1 cellular context compared by ENCODE assay signal in the genomic region with DNA sequence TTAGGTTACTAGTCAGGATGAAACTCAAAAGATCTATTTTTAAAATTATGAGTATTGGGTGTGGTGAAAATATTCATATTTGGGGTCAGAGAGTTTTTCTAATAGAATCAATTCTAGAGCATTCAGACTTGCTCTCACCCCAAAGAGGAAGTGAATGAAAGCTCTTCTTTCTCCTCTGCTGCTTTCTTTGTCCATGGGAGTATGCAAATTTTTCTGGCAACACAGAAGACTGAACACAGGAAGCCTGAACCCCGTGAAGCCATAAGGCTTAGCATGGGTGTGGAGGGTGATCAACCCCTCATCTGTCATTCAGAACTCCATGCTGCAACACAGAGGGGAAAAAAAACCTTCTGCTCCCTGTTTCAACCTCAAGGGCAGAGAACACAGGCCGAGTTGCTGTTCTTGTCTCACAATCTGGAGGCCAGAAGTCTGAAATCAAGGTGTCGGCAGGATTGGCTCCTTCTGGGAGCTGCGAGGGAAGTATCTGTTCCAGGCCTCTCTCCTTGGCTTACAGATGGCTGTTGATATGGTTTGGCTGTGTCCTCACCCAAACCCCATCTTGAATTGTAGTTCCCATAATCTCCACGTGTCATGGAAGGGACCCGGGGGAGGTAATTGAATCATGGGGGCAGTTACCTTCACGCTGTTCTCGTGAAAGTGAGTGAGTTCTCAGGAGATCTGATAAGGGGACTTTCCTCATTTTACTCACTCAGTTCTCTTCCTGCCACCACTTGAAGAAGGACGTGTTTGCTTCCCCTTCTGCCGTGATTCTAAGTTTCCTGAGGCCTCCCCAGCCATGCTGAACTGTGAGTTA.
TF ChIP-seq lines count a peak whose summit lies in the region.

No MANE protein-coding gene starts in this region.

TF ChIP-seq in K562, 482 proteins besides CTCF, POLR2A, EP300 and RAD21 (continued from another document and continues in another):
- TF ChIP-seq, protein P1, sequence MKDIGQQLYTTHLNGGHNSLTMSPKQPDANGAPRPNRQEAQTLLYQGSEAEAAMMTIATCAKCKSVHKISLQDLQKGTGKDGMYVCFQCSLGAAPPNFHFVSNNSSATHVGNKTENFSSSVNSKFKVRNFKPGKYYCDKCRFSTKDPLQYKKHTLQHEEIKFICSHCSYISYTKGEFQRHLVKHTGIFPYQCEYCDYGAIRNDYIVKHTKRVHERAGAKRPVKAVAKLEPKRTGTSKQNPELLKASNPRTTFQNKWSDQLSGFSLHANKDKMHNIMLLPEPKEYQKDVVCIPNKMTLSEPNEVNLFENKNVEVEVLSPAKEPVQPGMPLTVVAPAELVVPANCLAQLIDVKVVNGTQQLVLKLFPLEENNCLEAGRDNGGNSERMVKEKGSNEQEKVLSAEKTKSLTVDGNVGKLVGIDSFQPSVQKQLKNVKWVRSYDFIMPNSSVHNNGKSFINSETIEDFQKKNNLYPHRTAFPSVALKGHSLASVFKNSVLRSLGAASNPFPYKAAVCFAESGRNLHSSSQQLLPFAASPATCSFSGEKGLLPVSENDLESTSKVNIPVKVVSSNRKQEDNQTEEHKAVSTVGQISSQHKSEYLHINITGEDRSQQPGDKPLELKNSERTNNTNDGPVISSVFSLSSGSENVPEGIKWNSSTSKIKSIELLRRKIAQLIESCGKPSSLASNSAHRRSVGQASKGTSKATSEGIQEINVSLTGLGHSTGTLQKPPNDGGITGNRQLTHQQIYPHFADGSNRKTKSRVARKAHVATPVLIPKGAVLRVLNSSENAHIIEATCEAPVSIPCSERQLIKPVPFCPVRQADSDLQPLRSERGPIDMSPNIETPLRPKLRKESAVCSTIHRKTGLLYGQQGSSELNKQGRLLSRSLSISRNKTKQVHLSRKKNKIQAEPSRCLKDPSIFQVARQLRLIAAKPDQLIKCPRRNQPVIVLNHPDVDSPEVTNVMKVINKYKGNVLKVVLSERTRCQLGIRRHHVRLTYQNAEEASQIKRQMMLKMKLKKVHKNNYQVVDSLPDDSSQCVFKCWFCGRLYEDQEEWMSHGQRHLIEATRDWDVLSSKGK (CRISPR knock-in tag; IDR thresholded peaks at IDR 0.05) = no peak
- TF ChIP-seq CBFA2T2 (conservative IDR thresholded peaks at IDR 0.05) (peak; percentile 84), FOXM1 (IDR thresholded peaks at IDR 0.05; ENCODE audit: low read depth) (no peak), FOXM1 (CRISPR knock-in tag; IDR thresholded peaks at IDR 0.05; ENCODE audit: low read depth) (no peak), JUND (IDR thresholded peaks at IDR 0.05; ENCODE audit: borderline replicate concordance, low read depth, low read length) (no peak; the same call in 1 of the 2 replicates), JUND (tag; IDR thresholded peaks at IDR 0.05; ENCODE audit: borderline replicate concordance, low read depth, low read length) (0 out of 3 replicates have a peak, but pooled peaks have one; percentile 19), TAF9B (IDR thresholded peaks at IDR 0.05; ENCODE audit: partially characterized antibody) (no peak), SPI1 (IDR thresholded peaks at IDR 0.05; ENCODE audit: borderline replicate concordance, low read depth, low read length) (peak; percentile 87), TAL1 (IDR thresholded peaks at IDR 0.05) (peak; percentile 68), NCOR1 (IDR thresholded peaks at IDR 0.05) (peak; percentile 70), ZNF57 (CRISPR knock-in tag; IDR thresholded peaks at IDR 0.05) (no peak), TBL1XR1 (IDR thresholded peaks at IDR 0.05; ENCODE audit: low read length in 2 of 2) (no peak), MAZ (CRISPR knock-in tag; conservative IDR thresholded peaks at IDR 0.05 in 1 of 2, IDR thresholded peaks at IDR 0.05 in 1 of 2) (peak; percentile 50; a peak in 3 of 4 replicates), CSDE1 (IDR thresholded peaks at IDR 0.05) (no peak), ATF1 (CRISPR knock-in tag; IDR thresholded peaks at IDR 0.05) (no peak), ATF1 (tag; IDR thresholded peaks at IDR 0.05) (peak; percentile 26; the same call in 1 of the 2 replicates), MCM3 (IDR thresholded peaks at IDR 0.05) (no peak), CBX2 (IDR thresholded peaks at IDR 0.05; ENCODE audit: insufficient read depth, low read length, poor library complexity, severe bottlenecking) (no peak), GTF2A2 (tag; IDR thresholded peaks at IDR 0.05) (peak; percentile 13; the same call in 1 of the 2 replicates), FOXA1 (IDR thresholded peaks at IDR 0.05; ENCODE audit: borderline replicate concordance) (no peak), RBM22 (IDR thresholded peaks at IDR 0.05; ENCODE audit: low read depth, low read length, poor library complexity, severe bottlenecking) (no peak), ZBTB17 (CRISPR knock-in tag; IDR thresholded peaks at IDR 0.05) (peak; percentile 57; the same call in 1 of the 2 replicates), BACH1 (tag; IDR thresholded peaks at IDR 0.05) (peak; percentile 71; the same call in 1 of the 2 replicates), ZNF140 (CRISPR knock-in tag; IDR thresholded peaks at IDR 0.05) (no peak), FOXK2 (conservative IDR thresholded peaks at IDR 0.05 in 1 of 2, IDR thresholded peaks at IDR 0.05 in 1 of 2; ENCODE audit: low read depth in 2 of 2) (no peak; a peak in 1 of 4 replicates), KAT2B (IDR thresholded peaks at IDR 0.05; ENCODE audit: low read depth, low read length) (no peak), ZNF76 (CRISPR knock-in tag; IDR thresholded peaks at IDR 0.05; ENCODE audit: borderline replicate concordance) (no peak; the same call in 1 of the 2 replicates), KLF6 (CRISPR knock-in tag; IDR thresholded peaks at IDR 0.05; ENCODE audit: borderline replicate concordance) (peak; percentile 49; the same call in 1 of the 2 replicates), ZNF282 (CRISPR knock-in tag; IDR thresholded peaks at IDR 0.05) (no peak), MTA2 (IDR thresholded peaks at IDR 0.05; ENCODE audit: low read depth) (peak; percentile 43; the same call in 1 of the 2 replicates), CHD1 (IDR thresholded peaks at IDR 0.05; ENCODE audit: low read length) (no peak), ARID2 (IDR thresholded peaks at IDR 0.05) (no peak), TCF3 (CRISPR knock-in tag; IDR thresholded peaks at IDR 0.05) (peak; percentile 71), TEAD2 (tag; IDR thresholded peaks at IDR 0.05) (peak; percentile 2; the same call in 1 of the 2 replicates)
- TF ChIP-seq, protein P2, sequence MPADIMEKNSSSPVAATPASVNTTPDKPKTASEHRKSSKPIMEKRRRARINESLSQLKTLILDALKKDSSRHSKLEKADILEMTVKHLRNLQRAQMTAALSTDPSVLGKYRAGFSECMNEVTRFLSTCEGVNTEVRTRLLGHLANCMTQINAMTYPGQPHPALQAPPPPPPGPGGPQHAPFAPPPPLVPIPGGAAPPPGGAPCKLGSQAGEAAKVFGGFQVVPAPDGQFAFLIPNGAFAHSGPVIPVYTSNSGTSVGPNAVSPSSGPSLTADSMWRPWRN (IDR thresholded peaks at IDR 0.05; ENCODE audit: low read depth) = no peak
- TF ChIP-seq, protein P3, sequence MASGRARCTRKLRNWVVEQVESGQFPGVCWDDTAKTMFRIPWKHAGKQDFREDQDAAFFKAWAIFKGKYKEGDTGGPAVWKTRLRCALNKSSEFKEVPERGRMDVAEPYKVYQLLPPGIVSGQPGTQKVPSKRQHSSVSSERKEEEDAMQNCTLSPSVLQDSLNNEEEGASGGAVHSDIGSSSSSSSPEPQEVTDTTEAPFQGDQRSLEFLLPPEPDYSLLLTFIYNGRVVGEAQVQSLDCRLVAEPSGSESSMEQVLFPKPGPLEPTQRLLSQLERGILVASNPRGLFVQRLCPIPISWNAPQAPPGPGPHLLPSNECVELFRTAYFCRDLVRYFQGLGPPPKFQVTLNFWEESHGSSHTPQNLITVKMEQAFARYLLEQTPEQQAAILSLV (tag; IDR thresholded peaks at IDR 0.05) = no peak
- TF ChIP-seq, protein P4, sequence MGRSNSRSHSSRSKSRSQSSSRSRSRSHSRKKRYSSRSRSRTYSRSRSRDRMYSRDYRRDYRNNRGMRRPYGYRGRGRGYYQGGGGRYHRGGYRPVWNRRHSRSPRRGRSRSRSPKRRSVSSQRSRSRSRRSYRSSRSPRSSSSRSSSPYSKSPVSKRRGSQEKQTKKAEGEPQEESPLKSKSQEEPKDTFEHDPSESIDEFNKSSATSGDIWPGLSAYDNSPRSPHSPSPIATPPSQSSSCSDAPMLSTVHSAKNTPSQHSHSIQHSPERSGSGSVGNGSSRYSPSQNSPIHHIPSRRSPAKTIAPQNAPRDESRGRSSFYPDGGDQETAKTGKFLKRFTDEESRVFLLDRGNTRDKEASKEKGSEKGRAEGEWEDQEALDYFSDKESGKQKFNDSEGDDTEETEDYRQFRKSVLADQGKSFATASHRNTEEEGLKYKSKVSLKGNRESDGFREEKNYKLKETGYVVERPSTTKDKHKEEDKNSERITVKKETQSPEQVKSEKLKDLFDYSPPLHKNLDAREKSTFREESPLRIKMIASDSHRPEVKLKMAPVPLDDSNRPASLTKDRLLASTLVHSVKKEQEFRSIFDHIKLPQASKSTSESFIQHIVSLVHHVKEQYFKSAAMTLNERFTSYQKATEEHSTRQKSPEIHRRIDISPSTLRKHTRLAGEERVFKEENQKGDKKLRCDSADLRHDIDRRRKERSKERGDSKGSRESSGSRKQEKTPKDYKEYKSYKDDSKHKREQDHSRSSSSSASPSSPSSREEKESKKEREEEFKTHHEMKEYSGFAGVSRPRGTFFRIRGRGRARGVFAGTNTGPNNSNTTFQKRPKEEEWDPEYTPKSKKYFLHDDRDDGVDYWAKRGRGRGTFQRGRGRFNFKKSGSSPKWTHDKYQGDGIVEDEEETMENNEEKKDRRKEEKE (IDR thresholded peaks at IDR 0.05; ENCODE audit: borderline replicate concordance in 1 of 2, control insufficient read depth in 1 of 2, low read depth in 2 of 2, low read length in 1 of 2) = 0 out of 4 replicates have a peak, but pooled peaks of 1 of the 2 experiments have one; percentile 26
- TF ChIP-seq, protein P5, sequence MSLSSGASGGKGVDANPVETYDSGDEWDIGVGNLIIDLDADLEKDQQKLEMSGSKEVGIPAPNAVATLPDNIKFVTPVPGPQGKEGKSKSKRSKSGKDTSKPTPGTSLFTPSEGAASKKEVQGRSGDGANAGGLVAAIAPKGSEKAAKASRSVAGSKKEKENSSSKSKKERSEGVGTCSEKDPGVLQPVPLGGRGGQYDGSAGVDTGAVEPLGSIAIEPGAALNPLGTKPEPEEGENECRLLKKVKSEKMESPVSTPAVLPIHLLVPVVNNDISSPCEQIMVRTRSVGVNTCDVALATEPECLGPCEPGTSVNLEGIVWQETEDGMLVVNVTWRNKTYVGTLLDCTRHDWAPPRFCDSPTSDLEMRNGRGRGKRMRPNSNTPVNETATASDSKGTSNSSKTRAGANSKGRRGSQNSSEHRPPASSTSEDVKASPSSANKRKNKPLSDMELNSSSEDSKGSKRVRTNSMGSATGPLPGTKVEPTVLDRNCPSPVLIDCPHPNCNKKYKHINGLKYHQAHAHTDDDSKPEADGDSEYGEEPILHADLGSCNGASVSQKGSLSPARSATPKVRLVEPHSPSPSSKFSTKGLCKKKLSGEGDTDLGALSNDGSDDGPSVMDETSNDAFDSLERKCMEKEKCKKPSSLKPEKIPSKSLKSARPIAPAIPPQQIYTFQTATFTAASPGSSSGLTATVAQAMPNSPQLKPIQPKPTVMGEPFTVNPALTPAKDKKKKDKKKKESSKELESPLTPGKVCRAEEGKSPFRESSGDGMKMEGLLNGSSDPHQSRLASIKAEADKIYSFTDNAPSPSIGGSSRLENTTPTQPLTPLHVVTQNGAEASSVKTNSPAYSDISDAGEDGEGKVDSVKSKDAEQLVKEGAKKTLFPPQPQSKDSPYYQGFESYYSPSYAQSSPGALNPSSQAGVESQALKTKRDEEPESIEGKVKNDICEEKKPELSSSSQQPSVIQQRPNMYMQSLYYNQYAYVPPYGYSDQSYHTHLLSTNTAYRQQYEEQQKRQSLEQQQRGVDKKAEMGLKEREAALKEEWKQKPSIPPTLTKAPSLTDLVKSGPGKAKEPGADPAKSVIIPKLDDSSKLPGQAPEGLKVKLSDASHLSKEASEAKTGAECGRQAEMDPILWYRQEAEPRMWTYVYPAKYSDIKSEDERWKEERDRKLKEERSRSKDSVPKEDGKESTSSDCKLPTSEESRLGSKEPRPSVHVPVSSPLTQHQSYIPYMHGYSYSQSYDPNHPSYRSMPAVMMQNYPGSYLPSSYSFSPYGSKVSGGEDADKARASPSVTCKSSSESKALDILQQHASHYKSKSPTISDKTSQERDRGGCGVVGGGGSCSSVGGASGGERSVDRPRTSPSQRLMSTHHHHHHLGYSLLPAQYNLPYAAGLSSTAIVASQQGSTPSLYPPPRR (CRISPR knock-in tag; IDR thresholded peaks at IDR 0.05; ENCODE audit: borderline replicate concordance) = no peak
- TF ChIP-seq, protein P6, sequence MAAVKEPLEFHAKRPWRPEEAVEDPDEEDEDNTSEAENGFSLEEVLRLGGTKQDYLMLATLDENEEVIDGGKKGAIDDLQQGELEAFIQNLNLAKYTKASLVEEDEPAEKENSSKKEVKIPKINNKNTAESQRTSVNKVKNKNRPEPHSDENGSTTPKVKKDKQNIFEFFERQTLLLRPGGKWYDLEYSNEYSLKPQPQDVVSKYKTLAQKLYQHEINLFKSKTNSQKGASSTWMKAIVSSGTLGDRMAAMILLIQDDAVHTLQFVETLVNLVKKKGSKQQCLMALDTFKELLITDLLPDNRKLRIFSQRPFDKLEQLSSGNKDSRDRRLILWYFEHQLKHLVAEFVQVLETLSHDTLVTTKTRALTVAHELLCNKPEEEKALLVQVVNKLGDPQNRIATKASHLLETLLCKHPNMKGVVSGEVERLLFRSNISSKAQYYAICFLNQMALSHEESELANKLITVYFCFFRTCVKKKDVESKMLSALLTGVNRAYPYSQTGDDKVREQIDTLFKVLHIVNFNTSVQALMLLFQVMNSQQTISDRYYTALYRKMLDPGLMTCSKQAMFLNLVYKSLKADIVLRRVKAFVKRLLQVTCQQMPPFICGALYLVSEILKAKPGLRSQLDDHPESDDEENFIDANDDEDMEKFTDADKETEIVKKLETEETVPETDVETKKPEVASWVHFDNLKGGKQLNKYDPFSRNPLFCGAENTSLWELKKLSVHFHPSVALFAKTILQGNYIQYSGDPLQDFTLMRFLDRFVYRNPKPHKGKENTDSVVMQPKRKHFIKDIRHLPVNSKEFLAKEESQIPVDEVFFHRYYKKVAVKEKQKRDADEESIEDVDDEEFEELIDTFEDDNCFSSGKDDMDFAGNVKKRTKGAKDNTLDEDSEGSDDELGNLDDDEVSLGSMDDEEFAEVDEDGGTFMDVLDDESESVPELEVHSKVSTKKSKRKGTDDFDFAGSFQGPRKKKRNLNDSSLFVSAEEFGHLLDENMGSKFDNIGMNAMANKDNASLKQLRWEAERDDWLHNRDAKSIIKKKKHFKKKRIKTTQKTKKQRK (IDR thresholded peaks at IDR 0.05; ENCODE audit: borderline replicate concordance, low read depth, low read length) = no peak
- TF ChIP-seq, protein P7, sequence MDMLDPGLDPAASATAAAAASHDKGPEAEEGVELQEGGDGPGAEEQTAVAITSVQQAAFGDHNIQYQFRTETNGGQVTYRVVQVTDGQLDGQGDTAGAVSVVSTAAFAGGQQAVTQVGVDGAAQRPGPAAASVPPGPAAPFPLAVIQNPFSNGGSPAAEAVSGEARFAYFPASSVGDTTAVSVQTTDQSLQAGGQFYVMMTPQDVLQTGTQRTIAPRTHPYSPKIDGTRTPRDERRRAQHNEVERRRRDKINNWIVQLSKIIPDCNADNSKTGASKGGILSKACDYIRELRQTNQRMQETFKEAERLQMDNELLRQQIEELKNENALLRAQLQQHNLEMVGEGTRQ (CRISPR knock-in tag; IDR thresholded peaks at IDR 0.05) = no peak
- TF ChIP-seq, protein P8, sequence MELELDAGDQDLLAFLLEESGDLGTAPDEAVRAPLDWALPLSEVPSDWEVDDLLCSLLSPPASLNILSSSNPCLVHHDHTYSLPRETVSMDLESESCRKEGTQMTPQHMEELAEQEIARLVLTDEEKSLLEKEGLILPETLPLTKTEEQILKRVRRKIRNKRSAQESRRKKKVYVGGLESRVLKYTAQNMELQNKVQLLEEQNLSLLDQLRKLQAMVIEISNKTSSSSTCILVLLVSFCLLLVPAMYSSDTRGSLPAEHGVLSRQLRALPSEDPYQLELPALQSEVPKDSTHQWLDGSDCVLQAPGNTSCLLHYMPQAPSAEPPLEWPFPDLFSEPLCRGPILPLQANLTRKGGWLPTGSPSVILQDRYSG (tag; conservative IDR thresholded peaks at IDR 0.05; ENCODE audit: low read depth) = peak; percentile 88
